ENCODE assay signal across 8 cellular contexts in genomic region chr16:69112285-69113129, GRCh38. TPM values are rescaled to one million over a fixed set of nuclear protein-coding genes. Genes with fewer than 3 reads are reported as not detected.
DNase-seq lines count a peak whose midpoint lies in the region; ATAC-seq and TF ChIP-seq lines count a peak whose summit lies in the region.

No MANE protein-coding gene starts in this region.

- in situ Hi-C loops in astrocyte of the spinal cord (cut with HindIII; ENCODE audit: low sequenced_read_pairs): no loop called here

- no peaks in the 10 kb centered on the region for H3K27me3 ChIP-seq in kidney epithelial cell (ENCODE audit: control insufficient read depth, insufficient read depth, low read length)

- ATAC-seq in HG03354 (IDR thresholded peaks at IDR 0.05; ENCODE audit: poor library complexity, severe bottlenecking, unreplicated experiment) (peak; percentile 51), GM21515 (IDR thresholded peaks at IDR 0.05; ENCODE audit: unreplicated experiment) (no peak)

- DNase-seq in Daoy (ENCODE audit: low read depth): peak; percentile 51
- DNase-seq in SW480 (ENCODE audit: low spot score): peak; percentile 32
- no peak for DNase-seq in astrocyte of the spinal cord (ENCODE audit: low read depth, low spot score)
- no peak for DNase-seq in kidney epithelial cell (ENCODE audit: low read depth)
- peak; percentile 20 for DNase-seq in stimulated activated CD8-positive, alpha-beta memory T cell treated with anti-CD3 and anti-CD28 coated beads, Interleukin-12 subunit alpha, Interleukin-12 subunit beta, amount 100 ng/mL, for 1 hour (ENCODE audit: low read depth)
- no peak for DNase-seq in NCI-H345 treated with DMSO at 0.1 percent for 48 hours (lab: John Stamatoyannopoulos, UW; ENCODE audit: unreplicated experiment)

- TF ChIP-seq CTCF in astrocyte of the spinal cord (IDR thresholded peaks at IDR 0.05; ENCODE audit: low read depth, low read length): peak; percentile 88
- peak; percentile 88 for TF ChIP-seq CTCF in kidney epithelial cell (IDR thresholded peaks at IDR 0.05; ENCODE audit: insufficient read depth, low read length, poor library complexity, severe bottlenecking)

- H3K4me3 ChIP-seq in astrocyte of the spinal cord (ENCODE audit: low read depth, low read length) (no peak overlapping the region), kidney epithelial cell (ENCODE audit: low read depth, low read length) (no peak overlapping the region)

- no peaks in the 10 kb centered on the region for H3K36me3 ChIP-seq in kidney epithelial cell (ENCODE audit: control insufficient read depth, insufficient read depth, low read length)

RNA-seq across cellular contexts. Expression of gene HAS3, which starts 7.1 kb away (rescaled TPM):
- total RNA-seq in Daoy (2014; rRNA removed; shearing (Covaris generic)): 0.09 and 1.5 TPM in 2 replicates
- total RNA-seq in kidney epithelial cell: 0.75 and 0.82 TPM in 2 replicates

RNA-seq across cellular contexts. Expression of gene CHTF8, which starts 19.9 kb away (rescaled TPM):
- 32.7 and 46.9 TPM in 2 replicates for total RNA-seq in Daoy (2014; rRNA removed; shearing (Covaris generic))
- total RNA-seq in kidney epithelial cell: 136 and 145 TPM in 2 replicates

RNA-seq across cellular contexts. Expression of gene UTP4, which starts 19.9 kb away (rescaled TPM):
- 24.3 and 47.0 TPM in 2 replicates for total RNA-seq in Daoy (2014; rRNA removed; shearing (Covaris generic))
- 32.3 and 32.8 TPM in 2 replicates for total RNA-seq in kidney epithelial cell

Comparison
In these comparisons a context has a peak if more than half of its experiments do, and no peak if none do; other contexts are left out.
1. DNase-seq: peak in Daoy (single experiment), SW480 (single experiment) and stimulated activated CD8-positive, alpha-beta memory T cell treated with anti-CD3 and anti-CD28 coated beads, Interleukin-12 subunit alpha, Interleukin-12 subunit beta, amount 100 ng/mL, for 1 hour (single experiment); none in astrocyte of the spinal cord (single experiment), kidney epithelial cell (single experiment) and NCI-H345 treated with DMSO at 0.1 percent for 48 hours (single experiment).